Comparison of ENCODE assay signal across 29 cellular contexts in genomic region chr3:18385706-18386105, GRCh38.
"Had no signal": no experiment of that assay in that cellular context is flagged by ENCODE, and none has a peak within 500 bp of the region (broad histone marks: within the 10 kb centered on the region; RNA-seq: fewer than 3 reads in every experiment).

No MANE protein-coding gene starts in this region.

- H3K4me1 ChIP-seq: neural progenitor cell, prostate gland, right atrium auricular region, right lobe of liver, suprapubic skin, testis, tibial artery, upper lobe of right lung, uterus had no signal

- H3K4me3 Mint-ChIP-seq: natural killer cell; nephron; neural progenitor cell; stimulated activated memory B cell treated with anti-CD40 and anti-IgM and Interleukin-4, amounts not matched to agents 10 μg/mL and 1 μg/mL and 100 μg/mL, for 72 hours; stimulated activated naive CD8-positive, alpha-beta T cell treated with anti-CD3 and anti-CD28 coated beads, Interleukin-15, amount 100 ng/mL, for 72 hours; type B pancreatic cell had no signal

- H3K4me3 ChIP-seq: neural progenitor cell, pancreas, prostate gland, right atrium auricular region, right lobe of liver, sigmoid colon, suprapubic skin, testis, tibial artery, transverse colon, upper lobe of right lung, uterus had no signal

- H3K9me3 Mint-ChIP-seq: naive thymus-derived CD4-positive, alpha-beta T cell; natural killer cell; nephron; neural progenitor cell; stimulated activated memory B cell treated with anti-CD40 and anti-IgM and Interleukin-4, amounts not matched to agents 10 μg/mL and 1 μg/mL and 100 μg/mL, for 72 hours; stimulated activated naive CD8-positive, alpha-beta T cell treated with anti-CD3 and anti-CD28 coated beads, Interleukin-15, amount 100 ng/mL, for 72 hours; type B pancreatic cell had no signal

- H3K36me3 Mint-ChIP-seq: natural killer cell; stimulated activated memory B cell treated with anti-CD40 and anti-IgM and Interleukin-4, amounts not matched to agents 10 μg/mL and 1 μg/mL and 100 μg/mL, for 72 hours had no signal

- H3K9me3 ChIP-seq: pancreas, prostate gland, right atrium auricular region, right lobe of liver, sigmoid colon, suprapubic skin, testis, tibial artery, transverse colon, upper lobe of right lung, uterus had no signal

- H3K4me1 Mint-ChIP-seq: stimulated activated memory B cell treated with anti-CD40 and anti-IgM and Interleukin-4, amounts not matched to agents 10 μg/mL and 1 μg/mL and 100 μg/mL, for 72 hours had no signal

- H3K36me3 ChIP-seq: neural progenitor cell, pancreas, prostate gland, right lobe of liver, uterus had no signal

- DNase-seq: naive thymus-derived CD4-positive, alpha-beta T cell; natural killer cell; occipital lobe; pancreas; retina; right lobe of liver; sigmoid colon; small intestine; stimulated activated CD4-positive, alpha-beta T cell treated with anti-CD3 and anti-CD28 coated beads, Interleukin-15, amount 100 ng/mL, for 24 hours; stimulated activated CD4-positive, alpha-beta T cell treated with anti-CD3 and anti-CD28 coated beads, Interleukin-2, amount 100 ng/mL, for 24 hours; stimulated activated CD4-positive, alpha-beta T cell treated with anti-CD3 and anti-CD28 coated beads, Interleukin-2, amount 100 ng/mL, for 48 hours; stimulated activated CD4-positive, alpha-beta T cell treated with anti-CD3 and anti-CD28 coated beads, Interleukin-4, amount 100 ng/mL, for 4 hours; stimulated activated CD8-positive, alpha-beta memory T cell treated with anti-CD3 and anti-CD28 coated beads, Interleukin-4, amount 100 ng/mL, for 48 hours; stimulated activated naive CD4-positive, alpha-beta T cell; stimulated activated naive CD8-positive, alpha-beta T cell treated with anti-CD3 and anti-CD28 coated beads, Interleukin-15, amount 100 ng/mL, for 72 hours; stimulated activated naive CD8-positive, alpha-beta T cell treated with anti-CD3 and anti-CD28 coated beads, Interleukin-15, Interleukin-2, amounts not matched to agents 100 U/mL and 50 U/mL, for 24 hours; substantia nigra; testis; tibial artery; transverse colon; upper lobe of right lung; uterus had no signal

- H3K27me3 Mint-ChIP-seq: naive thymus-derived CD4-positive, alpha-beta T cell; stimulated activated memory B cell treated with anti-CD40 and anti-IgM and Interleukin-4, amounts not matched to agents 10 μg/mL and 1 μg/mL and 100 μg/mL, for 72 hours; stimulated activated naive CD8-positive, alpha-beta T cell treated with anti-CD3 and anti-CD28 coated beads, Interleukin-15, amount 100 ng/mL, for 72 hours; type B pancreatic cell had no signal

- H3K27ac Mint-ChIP-seq: natural killer cell; nephron; neural progenitor cell; stimulated activated memory B cell treated with anti-CD40 and anti-IgM and Interleukin-4, amounts not matched to agents 10 μg/mL and 1 μg/mL and 100 μg/mL, for 72 hours; type B pancreatic cell had no signal

- H3K9ac ChIP-seq: neural progenitor cell had no signal

- FAIRE-seq: pancreas, small intestine had no signal

- ATAC-seq: naive thymus-derived CD4-positive, alpha-beta T cell; natural killer cell; pancreas; right lobe of liver; stimulated activated memory B cell treated with anti-CD40 and anti-IgM and Interleukin-4, amounts not matched to agents 10 μg/mL and 1 μg/mL and 100 μg/mL, for 72 hours; stimulated activated naive CD8-positive, alpha-beta T cell treated with anti-CD3 and anti-CD28 coated beads, Interleukin-15, amount 100 ng/mL, for 72 hours; stimulated activated naive CD8-positive, alpha-beta T cell treated with anti-CD3 and anti-CD28 coated beads, Interleukin-15, Interleukin-2, amounts not matched to agents 100 U/mL and 50 U/mL, for 24 hours; upper lobe of right lung had no signal

- H3K27ac ChIP-seq: neural progenitor cell, pancreas, prostate gland, right atrium auricular region, right lobe of liver, sigmoid colon, suprapubic skin, testis, tibial artery, transverse colon, upper lobe of right lung, uterus had no signal
